9 cellular contexts compared by ENCODE assay signal in the genomic region with DNA sequence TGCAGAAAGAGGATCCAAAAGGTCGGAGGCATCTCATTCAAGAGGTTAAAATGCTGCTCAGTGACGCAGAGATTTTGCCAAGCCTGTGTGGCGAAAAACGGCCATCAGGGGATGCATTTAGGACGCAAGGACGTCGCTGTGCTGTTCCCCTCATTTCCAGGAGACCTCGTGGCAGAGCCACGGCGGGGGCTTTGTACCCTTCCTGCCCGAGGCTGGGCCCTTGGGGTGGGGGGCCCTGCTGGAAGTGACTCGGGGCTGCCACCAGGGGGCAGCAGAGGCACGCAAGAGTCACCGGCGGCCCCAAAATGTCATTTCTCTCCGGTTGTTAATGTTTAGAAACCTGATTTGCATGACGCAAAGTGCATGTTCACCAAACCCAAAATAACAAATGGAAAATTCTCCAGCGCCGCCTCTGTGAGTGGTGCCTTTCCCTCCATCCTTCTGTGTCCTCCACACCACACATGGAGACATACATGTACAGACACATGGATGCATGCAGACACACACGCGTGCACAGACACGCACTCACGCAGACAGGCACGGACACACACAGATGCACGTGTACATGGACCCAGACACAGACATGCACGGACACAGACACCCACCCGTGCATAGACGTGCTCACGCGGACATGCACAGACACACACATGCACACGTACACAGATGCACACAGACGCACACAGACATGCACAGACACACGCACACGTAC. TPM values are rescaled to one million over a fixed set of nuclear protein-coding genes. Genes with fewer than 3 reads are reported as not detected.
A peak's percentile ranks its signal among the peaks of the same experiment; 100 is the strongest.
DNase-seq lines count a peak whose midpoint lies in the region; ATAC-seq, FAIRE-seq and TF ChIP-seq lines count a peak whose summit lies in the region.
"Had no signal": no experiment of that assay in that cellular context is flagged by ENCODE, and none has a peak within 500 bp of the region (broad histone marks: within the 10 kb centered on the region; RNA-seq: fewer than 3 reads in every experiment).

No MANE protein-coding gene starts in this region.

- FAIRE-seq in H1 (lab: Jason Lieb, UNC) = no peak

- H3K4ac ChIP-seq in H1 (replicated peaks; ENCODE audit: insufficient read length, low read depth, low read length) = peak overlapping the region; percentile 4

- TF ChIP-seq EP300 in H1 (IDR thresholded peaks at IDR 0.05; ENCODE audit: borderline replicate concordance in 1 of 2, low read depth in 2 of 2, low read length in 2 of 2) = no peak

- H3K27me3 Mint-ChIP-seq in CD8-positive, alpha-beta T cell (ENCODE audit: low read depth) = peaks cover under 1% of the 10 kb centered on the region
- peaks cover 16% of the 10 kb centered on the region for H3K27me3 Mint-ChIP-seq in HFFc6 (ENCODE audit: insufficient read depth)
- peaks cover 2% of the 10 kb centered on the region for H3K27me3 Mint-ChIP-seq in activated CD4-positive, alpha-beta T cell treated with anti-CD3 and anti-CD28 coated beads for 36 hours
- peaks cover 24% of the 10 kb centered on the region for H3K27me3 Mint-ChIP-seq in stimulated activated naive CD8-positive, alpha-beta T cell treated with anti-CD3 and anti-CD28 coated beads, Interleukin-15, amount 100 ng/mL, for 72 hours

- no peak overlapping the region for H2BK120ac ChIP-seq in H1 (replicated peaks; ENCODE audit: low read depth, low read length)

- no peak overlapping the region for H3K4me2 ChIP-seq in H1 (ENCODE audit: insufficient read depth in 1 of 2, low read depth in 2 of 2, low read length in 2 of 2)

- H3K4me3 ChIP-seq in CD8-positive, alpha-beta T cell (ENCODE audit: low read depth, low read length) = no peak overlapping the region
- no peak overlapping the region for H3K4me3 ChIP-seq in H1 (ENCODE audit: extremely low read depth in 1 of 4, insufficient read depth in 2 of 4, low read depth in 3 of 4, low read length in 4 of 4)
- H3K4me3 ChIP-seq: SK-N-MC had no signal

- DNase-seq in CD8-positive, alpha-beta T cell = peak in 6 of 7 experiments; percentile 9 to 68 (median 40)
- DNase-seq in HFFc6 (no peak), H1 (ENCODE audit: low read depth in 1 of 2, low spot score in 2 of 2) (peak; percentile 17 to 81), mesenteric fat pad (ENCODE audit: low spot score) (peak; percentile 84)
- DNase-seq in activated CD4-positive, alpha-beta T cell treated with anti-CD3 and anti-CD28 coated beads for 36 hours = peak; percentile 68
- DNase-seq in stimulated activated naive CD8-positive, alpha-beta T cell treated with anti-CD3 and anti-CD28 coated beads, Interleukin-15, amount 100 ng/mL, for 72 hours = peak; percentile 40 to 47

- TF ChIP-seq POLR2A in H1 (IDR thresholded peaks at IDR 0.05; ENCODE audit: control extremely low read depth in 1 of 2, low read depth in 2 of 2, low read length in 2 of 2) = no peak

- H3K9me3 ChIP-seq in CD8-positive, alpha-beta T cell (ENCODE audit: low read length) = no peaks in the 10 kb centered on the region
- peaks cover 7% of the 10 kb centered on the region in 2 experiments; a peak in 3 of 4 replicates for H3K9me3 ChIP-seq in H1 (ENCODE audit: insufficient read depth in 2 of 2, low read depth in 1 of 2, low read length in 1 of 2)

- peak overlapping the region; percentile 19; the same call in 1 of the 2 replicates for H2AK5ac ChIP-seq in H1 (ENCODE audit: low read depth, low read length)

- H3K79me1 ChIP-seq in H1 (ENCODE audit: low read depth, low read length) = no peaks in the 10 kb centered on the region

- H2AFZ ChIP-seq in H1 (ENCODE audit: low read length) = peak overlapping the region; percentile 82; the same call in 1 of the 2 replicates

- TF ChIP-seq RAD21 in H1 (IDR thresholded peaks at IDR 0.05 in 1 of 2, conservative IDR thresholded peaks at IDR 0.05 in 1 of 2; ENCODE audit: low read depth in 2 of 2, low read length in 2 of 2) = peak; percentile 87 to 92

- POLR2A ChIA-PET in CD8-positive, alpha-beta T cell (lab: Charles Lee) = no interaction called here
- POLR2A ChIA-PET in activated CD4-positive, alpha-beta T cell treated with anti-CD3 and anti-CD28 coated beads for 36 hours (lab: Charles Lee) = no interaction called here
- POLR2A ChIA-PET in H1 (lab: Charles Lee; ENCODE audit: partially characterized antibody) = no interaction called here

- no peak overlapping the region for H3K27ac ChIP-seq in CD8-positive, alpha-beta T cell (ENCODE audit: low read depth, low read length)
- no peak overlapping the region for H3K27ac ChIP-seq in H1 (ENCODE audit: low read depth, low read length)
- H3K27ac ChIP-seq: SK-N-MC had no signal

- no peak overlapping the region; the same call in none of the 2 replicates for H2BK5ac ChIP-seq in H1 (ENCODE audit: low read depth, low read length)

- H3K27ac Mint-ChIP-seq in CD8-positive, alpha-beta T cell = no peak overlapping the region
- H3K27ac Mint-ChIP-seq in HFFc6 = no peak overlapping the region
- no peak overlapping the region for H3K27ac Mint-ChIP-seq in activated CD4-positive, alpha-beta T cell treated with anti-CD3 and anti-CD28 coated beads for 36 hours
- H3K27ac Mint-ChIP-seq in stimulated activated naive CD8-positive, alpha-beta T cell treated with anti-CD3 and anti-CD28 coated beads, Interleukin-15, amount 100 ng/mL, for 72 hours = peak overlapping the region in 1 of 2 donors; percentile 42

- H4K91ac ChIP-seq in H1 (replicated peaks; ENCODE audit: insufficient read length, low read length) = peak overlapping the region; percentile 75

- WGBS in H1 (ENCODE audit: extremely low coverage in 1 of 2, insufficient coverage in 1 of 2, insufficient read length in 1 of 2, insufficient replicate concordance in 2 of 2, low coverage in 1 of 2, low lambda C conversion rate in 2 of 2, missing lambda C conversion rate in 1 of 2), 2 experiments = 50% methylated on average over 31 of the region's 34 CpGs; no CpG with 5 or more reads in 1 of the 2 experiments

- peaks cover 0 to 3% of the 10 kb centered on the region in 2 experiments for H4K20me1 ChIP-seq in H1 (replicated peaks in 1 of 2; ENCODE audit: control insufficient read depth in 1 of 2, insufficient read depth in 2 of 2, low read length in 2 of 2)

- no peaks in the 10 kb centered on the region for H3K4me1 ChIP-seq in CD8-positive, alpha-beta T cell (ENCODE audit: insufficient read depth, low read length)
- H3K4me1 ChIP-seq in H1 (replicated peaks in 1 of 4; ENCODE audit: control insufficient read depth in 3 of 4, insufficient read depth in 4 of 4, low read length in 3 of 4) = peaks cover 0 to 10% (median 4%) of the 10 kb centered on the region in 4 experiments; a peak in 5 of 7 replicates

- no peak for ATAC-seq in CD8-positive, alpha-beta T cell
- peak; percentile 60 for ATAC-seq in activated CD4-positive, alpha-beta T cell treated with anti-CD3 and anti-CD28 coated beads for 36 hours
- ATAC-seq in stimulated activated naive CD8-positive, alpha-beta T cell treated with anti-CD3 and anti-CD28 coated beads, Interleukin-15, amount 100 ng/mL, for 72 hours = peak; percentile 41
- ATAC-seq in HG02798 (IDR thresholded peaks at IDR 0.05; ENCODE audit: poor library complexity, unreplicated experiment) (no peak), HG02970 (IDR thresholded peaks at IDR 0.05; ENCODE audit: low FRiP score, unreplicated experiment) (no peak)

- no peak overlapping the region for H3K18ac ChIP-seq in H1 (ENCODE audit: extremely low read depth, low read length)

- H3K36me3 Mint-ChIP-seq in CD8-positive, alpha-beta T cell = no peaks in the 10 kb centered on the region
- H3K36me3 Mint-ChIP-seq in HFFc6 (ENCODE audit: low read depth) = peaks cover 3% of the 10 kb centered on the region
- H3K36me3 Mint-ChIP-seq in activated CD4-positive, alpha-beta T cell treated with anti-CD3 and anti-CD28 coated beads for 36 hours (ENCODE audit: low read depth) = no peaks in the 10 kb centered on the region

- H4K5ac ChIP-seq in H1 (ENCODE audit: insufficient read length, low read depth, low read length) = no peak overlapping the region

- no peaks in the 10 kb centered on the region for H3K23me2 ChIP-seq in H1 (ENCODE audit: low read depth, low read length)

- H4K8ac ChIP-seq in H1 (ENCODE audit: extremely low read depth, insufficient read depth, low read length) = peak overlapping the region; percentile 41; the same call in 1 of the 2 replicates

- no peak overlapping the region for H3K9ac ChIP-seq in H1 (replicated peaks in 1 of 4; ENCODE audit: extremely low read depth in 1 of 4, low read depth in 3 of 4, low read length in 3 of 4)

- intact Hi-C loops in CD8-positive, alpha-beta T cell (cut with DNase I, micrococcal nuclease) = loop anchor here in 1 of 2 experiments (5.0 kb wide), 3 partner anchors 290 to 685 kb away; no protein-coding TSS in a partner anchor
- intact Hi-C loops in activated CD4-positive, alpha-beta T cell treated with anti-CD3 and anti-CD28 coated beads for 36 hours (cut with DNase I, micrococcal nuclease) = loop anchor here in 1 of 2 experiments (1.0 to 5.0 kb wide), 5 partner anchors 49 to 470 kb away; partner anchors contain the start of genes TUBGCP2 and ZNF511

- no peak overlapping the region for H3K56ac ChIP-seq in H1 (replicated peaks; ENCODE audit: insufficient read length, low read depth, low read length)

- no peaks in the 10 kb centered on the region for H3K4me1 Mint-ChIP-seq in CD8-positive, alpha-beta T cell (ENCODE audit: low read depth)
- no peaks in the 10 kb centered on the region for H3K4me1 Mint-ChIP-seq in HFFc6 (ENCODE audit: low read depth)
- no peaks in the 10 kb centered on the region for H3K4me1 Mint-ChIP-seq in activated CD4-positive, alpha-beta T cell treated with anti-CD3 and anti-CD28 coated beads for 36 hours
- H3K4me1 Mint-ChIP-seq in stimulated activated naive CD8-positive, alpha-beta T cell treated with anti-CD3 and anti-CD28 coated beads, Interleukin-15, amount 100 ng/mL, for 72 hours = peaks cover 5% of the 10 kb centered on the region

- H3K4me3 Mint-ChIP-seq in CD8-positive, alpha-beta T cell = no peak overlapping the region
- no peak overlapping the region for H3K4me3 Mint-ChIP-seq in HFFc6
- H3K4me3 Mint-ChIP-seq in activated CD4-positive, alpha-beta T cell treated with anti-CD3 and anti-CD28 coated beads for 36 hours = no peak overlapping the region
- H3K4me3 Mint-ChIP-seq in stimulated activated naive CD8-positive, alpha-beta T cell treated with anti-CD3 and anti-CD28 coated beads, Interleukin-15, amount 100 ng/mL, for 72 hours = no peak overlapping the region

- CTCF ChIA-PET in CD8-positive, alpha-beta T cell (lab: Charles Lee) = no interaction called here
- CTCF ChIA-PET in activated CD4-positive, alpha-beta T cell treated with anti-CD3 and anti-CD28 coated beads for 36 hours (lab: Charles Lee) = interaction anchor here (0.7 to 1.0 kb wide), 2 partner anchors 35 to 142 kb away, joined by 3 to 4 read pairs; no protein-coding TSS in a partner anchor
- CTCF ChIA-PET in H1 (lab: Charles Lee; ENCODE audit: partially characterized antibody) = interaction anchor here (1.0 kb wide), 2 partner anchors 26 to 182 kb away, joined by 3 read pairs; no protein-coding TSS in a partner anchor

- no peak overlapping the region for H3K14ac ChIP-seq in H1 (ENCODE audit: insufficient read length)

- peaks cover 2% of the 10 kb centered on the region for H3K9me3 Mint-ChIP-seq in CD8-positive, alpha-beta T cell
- H3K9me3 Mint-ChIP-seq in HFFc6 = peaks cover 13% of the 10 kb centered on the region
- peaks cover 2% of the 10 kb centered on the region for H3K9me3 Mint-ChIP-seq in activated CD4-positive, alpha-beta T cell treated with anti-CD3 and anti-CD28 coated beads for 36 hours (ENCODE audit: low read depth)
- peaks cover 1 to 3% of the 10 kb centered on the region in 2 donors for H3K9me3 Mint-ChIP-seq in stimulated activated naive CD8-positive, alpha-beta T cell treated with anti-CD3 and anti-CD28 coated beads, Interleukin-15, amount 100 ng/mL, for 72 hours

- H3K27me3 ChIP-seq in CD8-positive, alpha-beta T cell (ENCODE audit: insufficient read depth, low read length) = peaks cover 2% of the 10 kb centered on the region
- H3K27me3 ChIP-seq in H1 (replicated peaks in 1 of 4; ENCODE audit: control insufficient read depth in 3 of 4, extremely low read depth in 1 of 4, insufficient read depth in 3 of 4, low read length in 3 of 4) = no peaks in the 10 kb centered on the region

- no peaks in the 10 kb centered on the region for H3K79me2 ChIP-seq in H1 (ENCODE audit: control insufficient read depth in 1 of 2, insufficient read depth in 2 of 2, low read length in 2 of 2)

- H3K23ac ChIP-seq in H1 (ENCODE audit: insufficient read length) = no peak overlapping the region

- H3K36me3 ChIP-seq in CD8-positive, alpha-beta T cell (ENCODE audit: insufficient read depth, low read length) = no peaks in the 10 kb centered on the region
- H3K36me3 ChIP-seq in H1 (ENCODE audit: control insufficient read depth in 2 of 4, insufficient read depth in 4 of 4, low read length in 3 of 4) = no peaks in the 10 kb centered on the region

- no peak overlapping the region for H2BK20ac ChIP-seq in H1 (ENCODE audit: low read length)

- peak overlapping the region; percentile 11; the same call in 1 of the 2 replicates for H2BK12ac ChIP-seq in H1 (ENCODE audit: low read depth, low read length)

- TF ChIP-seq CTCF in CD8-positive, alpha-beta T cell (IDR thresholded peaks at IDR 0.05) = peak; percentile 95
- peak; percentile 95 for TF ChIP-seq CTCF in HFFc6 (IDR thresholded peaks at IDR 0.05)
- peak in 2 of 3 experiments; percentile 90 to 91; a peak in 3 of 4 replicates for TF ChIP-seq CTCF in H1 (IDR thresholded peaks at IDR 0.05; ENCODE audit: control extremely low read depth in 1 of 3, insufficient read depth in 1 of 3, low read depth in 1 of 3, low read length in 3 of 3)

- H2BK15ac ChIP-seq in H1 (ENCODE audit: low read length) = peak overlapping the region; percentile 21; the same call in 1 of the 2 replicates

RNA-seq across cellular contexts. Expression of gene NKX6-2, which starts 51.0 kb away (rescaled TPM):
- total RNA-seq in CD8-positive, alpha-beta T cell = not detected
- total RNA-seq in HFFc6 (2021; fragmentation: NEBNext Ultra II Directional; extraction: Animal tissue kit (Norgen Biotek cat#: 25700)) = not detected
- total RNA-seq in activated CD4-positive, alpha-beta T cell treated with anti-CD3 and anti-CD28 coated beads for 36 hours = not detected
- not detected in 2 replicates for total RNA-seq in H1 (2021; fragmentation: NEBNext Ultra II Directional; extraction: Animal tissue kit (Norgen Biotek cat#: 25700))
- polyA plus RNA-seq in H1 (2011; rRNA removed) = 0.06 and 0.14 TPM in 2 replicates
- polyA plus RNA-seq in H1 (2011; cell fraction: cytosol; rRNA removed) = 0.09 TPM
- polyA plus RNA-seq in H1 (2011; cell fraction: nucleus; rRNA removed) = 0.11 TPM
- 2.4 to 6.7 TPM (median 4.4 TPM) in 4 replicates for polyA plus RNA-seq in H1 (2012, experiment 1 of 2)
- polyA plus RNA-seq in H1 (2012, experiment 2 of 2) = 0.08 TPM
- polyA plus RNA-seq in H1 (2013, experiment 1 of 2) = not detected
- not detected for polyA plus RNA-seq in H1 (2013, experiment 2 of 2)
- not detected in 2 replicates for polyA minus RNA-seq in H1 (2011; rRNA and poly(A)+ RNA removed)
- polyA minus RNA-seq in H1 (2011; cell fraction: cytosol; rRNA and poly(A)+ RNA removed) = not detected
- not detected for polyA minus RNA-seq in H1 (2011; cell fraction: nucleus; rRNA and poly(A)+ RNA removed)
- not detected for total RNA-seq in mesenteric fat pad

Comparison
In these comparisons a context has a peak if more than half of its experiments do, and no peak if none do; other contexts are left out.
1. ATAC-seq: peak in activated CD4-positive, alpha-beta T cell treated with anti-CD3 and anti-CD28 coated beads for 36 hours (single experiment) and stimulated activated naive CD8-positive, alpha-beta T cell treated with anti-CD3 and anti-CD28 coated beads, Interleukin-15, amount 100 ng/mL, for 72 hours (single experiment); none in CD8-positive, alpha-beta T cell (single experiment), HG02798 (single experiment) and HG02970 (single experiment).
2. Peak in every context shown above with its lines, with median percentiles within 50 percentile points of each other: CTCF ChIP-seq.